ENCODE assay signal across 9 cellular contexts in genomic region chr20:45368221-45368980, GRCh38.
DNase-seq lines count a peak whose midpoint lies in the region; ATAC-seq and TF ChIP-seq lines count a peak whose summit lies in the region.
"Had no signal": no experiment of that assay in that cellular context is flagged by ENCODE, and none has a peak within 500 bp of the region (broad histone marks: within the 10 kb centered on the region; RNA-seq: fewer than 3 reads in every experiment).

No MANE protein-coding gene starts in this region.

- H3K4me1 ChIP-seq in tibial artery = peaks cover 0 to 30% (median 21%) of the 10 kb centered on the region in 4 donors

- H3K36me3 ChIP-seq in tibial artery = peaks cover 28 to 37% (median 36%) of the 10 kb centered on the region in 3 donors

- no peak overlapping the region for H3K4me3 ChIP-seq in NB4 (ENCODE audit: low read depth, low read length)
- H3K4me3 ChIP-seq in tibial artery = no peak overlapping the region
- H3K4me3 ChIP-seq: body of pancreas had no signal

- DNase-seq in NB4 (ENCODE audit: low read depth) = peak; percentile 86
- DNase-seq in glomerular visceral epithelial cell (ENCODE audit: extremely low spot score) = peak; percentile 29
- DNase-seq in RWPE1 (ENCODE audit: low spot score) = no peak
- DNase-seq in tibial artery = no peak
- no peak for DNase-seq in nucleus accumbens (lab: John Stamatoyannopoulos, UW)
- no peak for DNase-seq in superior temporal gyrus (ENCODE audit: extremely low spot score)

- intact Hi-C loops in tibial artery (cut with DNase I; ENCODE audit: low total_unique reads) = loop anchor here (10.0 kb wide), 1 partner anchor 484 kb away; the partner anchor contains the start of gene YWHAB

- CTCF ChIA-PET in RWPE1 (lab: Yijun Ruan, JAX) = interaction anchor here (1.0 to 1.2 kb wide), 2 partner anchors 57 to 68 kb away, joined by 3 read pairs; no protein-coding TSS in a partner anchor

- peak; percentile 79 for ATAC-seq in GM18519 (IDR thresholded peaks at IDR 0.05; ENCODE audit: low FRiP score, unreplicated experiment)
- ATAC-seq in HG02642 (IDR thresholded peaks at IDR 0.05; ENCODE audit: poor library complexity, unreplicated experiment) = peak; percentile 74
- ATAC-seq: body of pancreas had no signal

- POLR2A ChIA-PET in RWPE1 (lab: Yijun Ruan, JAX; ENCODE audit: low non-redundant PET) = no interaction called here

- no peaks in the 10 kb centered on the region for H3K9me3 ChIP-seq in tibial artery
- H3K9me3 ChIP-seq: body of pancreas had no signal

- H3K27me3 ChIP-seq in tibial artery = no peaks in the 10 kb centered on the region
- H3K27me3 ChIP-seq: body of pancreas had no signal

- TF ChIP-seq POLR2A in NB4 (IDR thresholded peaks at IDR 0.05; ENCODE audit: extremely low read depth, insufficient read length) = no peak

- H3K27ac ChIP-seq in RWPE1 (no peak overlapping the region), tibial artery (no peak overlapping the region)

- TF ChIP-seq CTCF in NB4 (IDR thresholded peaks at IDR 0.05; ENCODE audit: low read depth, low read length) = no peak
- no peak for TF ChIP-seq CTCF in RWPE1 (conservative IDR thresholded peaks at IDR 0.05; ENCODE audit: low read depth)
- TF ChIP-seq CTCF in tibial artery (IDR thresholded peaks at IDR 0.05) = no peak

Comparison
In these comparisons a context has a peak if more than half of its experiments do, and no peak if none do; other contexts are left out.
1. DNase-seq: peak in NB4 (single experiment) and glomerular visceral epithelial cell (single experiment); none in RWPE1 (single experiment), tibial artery (0 of 2), nucleus accumbens (0 of 56) and superior temporal gyrus (single experiment).